ENCODE assay signal across 12 cellular contexts in the genomic region with DNA sequence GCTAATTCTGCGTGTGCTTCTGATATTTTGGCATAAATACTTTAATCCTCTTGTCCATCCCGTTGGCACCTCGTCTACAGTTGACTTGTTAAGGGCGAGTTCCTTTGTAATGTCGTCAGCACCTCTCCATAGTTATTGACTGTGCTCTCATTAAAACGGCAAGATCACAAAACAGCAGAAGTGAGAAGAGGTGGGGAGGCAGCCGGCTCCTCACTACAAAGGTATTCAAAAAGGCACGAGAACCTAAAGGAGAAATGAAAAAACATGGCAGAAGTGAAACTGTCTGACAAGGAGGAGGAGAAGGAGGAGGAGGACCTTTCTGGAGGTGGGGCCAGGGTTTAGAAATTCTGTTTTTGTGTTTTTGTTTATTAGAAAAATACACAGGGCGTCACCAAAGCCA.
DNase-seq lines count a peak whose midpoint lies in the region; ATAC-seq and TF ChIP-seq lines count a peak whose summit lies in the region.
"Had no signal": no experiment of that assay in that cellular context is flagged by ENCODE, and none has a peak within 500 bp of the region (broad histone marks: within the 10 kb centered on the region; RNA-seq: fewer than 3 reads in every experiment).

No MANE protein-coding gene starts in this region.

- H3K27me3 ChIP-seq in MG63: no peaks in the 10 kb centered on the region

- DNase-seq in GM10248 (ENCODE audit: extremely low spot score) (peak; percentile 73), OCI-LY7 (ENCODE audit: low spot score) (peak; percentile 92), HEK293T (ENCODE audit: extremely low spot score) (no peak), MG63 (no peak), type B pancreatic cell (ENCODE audit: extremely low spot score, unreplicated experiment) (no peak)
- DNase-seq: NCI-H1930, T-helper 9 cell had no signal

- H3K9me3 ChIP-seq in OCI-LY7 (ENCODE audit: low read length) (no peaks in the 10 kb centered on the region), MG63 (no peaks in the 10 kb centered on the region)
- H3K9me3 ChIP-seq: HAP-1 had no signal

- peak overlapping the region; percentile 47 for H3K4me3 ChIP-seq in OCI-LY7 (ENCODE audit: low read depth, low read length, poor library complexity, severe bottlenecking)
- no peak overlapping the region for H3K4me3 ChIP-seq in MG63
- H3K4me3 ChIP-seq: HAP-1 had no signal

- H3K27me3 Mint-ChIP-seq in type B pancreatic cell: peaks cover 10% of the 10 kb centered on the region
- H3K27me3 Mint-ChIP-seq: activated naive CD4-positive, alpha-beta T cell treated with anti-CD3 and anti-CD28 coated beads, Interleukin-2, amount 50 U/mL, for 24 hours had no signal

- peak overlapping the region; percentile 79 for H3K4me2 ChIP-seq in OCI-LY7 (ENCODE audit: low read length)

- H2AFZ ChIP-seq in OCI-LY7 (ENCODE audit: low read length): peak overlapping the region; percentile 84

- peaks cover 86% of the 10 kb centered on the region for H3K4me1 ChIP-seq in OCI-LY7 (ENCODE audit: insufficient read depth, low read length, poor library complexity, severe bottlenecking)

- H3K4me1 Mint-ChIP-seq in type B pancreatic cell (ENCODE audit: unreplicated experiment): peaks cover 24% of the 10 kb centered on the region
- H3K4me1 Mint-ChIP-seq: activated naive CD4-positive, alpha-beta T cell treated with anti-CD3 and anti-CD28 coated beads, Interleukin-2, amount 50 U/mL, for 24 hours had no signal

- POLR2A ChIA-PET in GM10248 (lab: Yijun Ruan, JAX): interaction anchor here (0.6 kb wide), 1 partner anchor 28 kb away, joined by 3 read pairs; no protein-coding TSS in a partner anchor
- POLR2A ChIA-PET in OCI-LY7 (lab: Charles Lee): interaction anchor here (0.7 to 5.4 kb wide), 16 partner anchors 8 to 232 kb away, joined by 3 to 80 read pairs (median 4); no protein-coding TSS in a partner anchor
- POLR2A ChIA-PET in HEK293T (lab: Yijun Ruan, JAX): no interaction called here

- CTCF ChIA-PET in GM10248 (lab: Yijun Ruan, JAX) (interaction anchor here (1.0 to 1.2 kb wide), 3 partner anchors 21 to 121 kb away, joined by 3 read pairs; no protein-coding TSS in a partner anchor), OCI-LY7 (lab: Charles Lee; ENCODE audit: unreplicated experiment) (interaction anchor here (0.7 to 1.0 kb wide), 2 partner anchors 13 to 259 kb away, joined by 3 read pairs; no protein-coding TSS in a partner anchor), HEK293T (lab: Yijun Ruan, JAX) (interaction anchor here (1.2 kb wide), 1 partner anchor 13 kb away, joined by 3 read pairs; no protein-coding TSS in a partner anchor)

- H3K36me3 Mint-ChIP-seq in type B pancreatic cell: no peaks in the 10 kb centered on the region
- H3K36me3 Mint-ChIP-seq: activated naive CD4-positive, alpha-beta T cell treated with anti-CD3 and anti-CD28 coated beads, Interleukin-2, amount 50 U/mL, for 24 hours had no signal

- peak; percentile 69 for ATAC-seq in GM19452 (IDR thresholded peaks at IDR 0.05; ENCODE audit: unreplicated experiment)
- peak; percentile 95 for ATAC-seq in HG03025 (IDR thresholded peaks at IDR 0.05; ENCODE audit: low FRiP score, unreplicated experiment)
- no peak for ATAC-seq in SK-N-SH treated with all-trans-retinoic acid at 6 μM for 48 hours

- no TSS peak for BruUV-seq in OCI-LY7 (replicated peaks; lab: Mats Ljungman, UMichigan)

- H3K9me2 ChIP-seq in OCI-LY7 (ENCODE audit: insufficient read depth, low read length): no peaks in the 10 kb centered on the region

- peak overlapping the region; percentile 92 for H3K27ac ChIP-seq in OCI-LY7 (ENCODE audit: low read depth, low read length, poor library complexity, severe bottlenecking)

- no peak overlapping the region for H3K4me3 Mint-ChIP-seq in type B pancreatic cell
- H3K4me3 Mint-ChIP-seq: activated naive CD4-positive, alpha-beta T cell treated with anti-CD3 and anti-CD28 coated beads, Interleukin-2, amount 50 U/mL, for 24 hours had no signal

- H3K27ac Mint-ChIP-seq in type B pancreatic cell: no peak overlapping the region
- H3K27ac Mint-ChIP-seq: activated naive CD4-positive, alpha-beta T cell treated with anti-CD3 and anti-CD28 coated beads, Interleukin-2, amount 50 U/mL, for 24 hours had no signal

- intact Hi-C loops in OCI-LY7 (cut with micrococcal nuclease; ENCODE audit: unreplicated experiment): loop anchor here (2.0 to 10.0 kb wide), 2 partner anchors 233 to 433 kb away; no protein-coding TSS in a partner anchor

- H4K20me1 ChIP-seq in OCI-LY7 (ENCODE audit: insufficient read depth, low read length): no peaks in the 10 kb centered on the region

- TF ChIP-seq CTCF in GM10248 (IDR thresholded peaks at IDR 0.05; ENCODE audit: control extremely low read depth, extremely low read depth, low read depth, missing control alignments): no peak
- TF ChIP-seq CTCF in OCI-LY7 (conservative IDR thresholded peaks at IDR 0.05; ENCODE audit: low read length): no peak
- no peak for TF ChIP-seq CTCF in type B pancreatic cell (conservative IDR thresholded peaks at IDR 0.05)

- no peaks in the 10 kb centered on the region for H3K36me3 ChIP-seq in OCI-LY7 (ENCODE audit: insufficient read depth, low read length)
- H3K36me3 ChIP-seq in MG63: no peaks in the 10 kb centered on the region
- H3K36me3 ChIP-seq: HAP-1 had no signal

- no peaks in the 10 kb centered on the region for H3K9me3 Mint-ChIP-seq in type B pancreatic cell
- H3K9me3 Mint-ChIP-seq: activated naive CD4-positive, alpha-beta T cell treated with anti-CD3 and anti-CD28 coated beads, Interleukin-2, amount 50 U/mL, for 24 hours had no signal

- H3K79me2 ChIP-seq in OCI-LY7 (ENCODE audit: insufficient read depth, low read depth, low read length): no peaks in the 10 kb centered on the region

TF ChIP-seq in HEK293T, 16 proteins besides CTCF, POLR2A, EP300 and RAD21:
- TF ChIP-seq FOXA1 (IDR thresholded peaks at IDR 0.05) (no peak), HDGF (IDR thresholded peaks at IDR 0.05; ENCODE audit: borderline replicate concordance) (no peak), FOXM1 (IDR thresholded peaks at IDR 0.05; ENCODE audit: borderline replicate concordance) (no peak), ELF4 (IDR thresholded peaks at IDR 0.05) (no peak), CTBP1 (IDR thresholded peaks at IDR 0.05; ENCODE audit: borderline replicate concordance) (no peak), L3MBTL2 (conservative IDR thresholded peaks at IDR 0.05) (no peak), NFRKB (IDR thresholded peaks at IDR 0.05) (no peak)
- TF ChIP-seq, protein P1, sequence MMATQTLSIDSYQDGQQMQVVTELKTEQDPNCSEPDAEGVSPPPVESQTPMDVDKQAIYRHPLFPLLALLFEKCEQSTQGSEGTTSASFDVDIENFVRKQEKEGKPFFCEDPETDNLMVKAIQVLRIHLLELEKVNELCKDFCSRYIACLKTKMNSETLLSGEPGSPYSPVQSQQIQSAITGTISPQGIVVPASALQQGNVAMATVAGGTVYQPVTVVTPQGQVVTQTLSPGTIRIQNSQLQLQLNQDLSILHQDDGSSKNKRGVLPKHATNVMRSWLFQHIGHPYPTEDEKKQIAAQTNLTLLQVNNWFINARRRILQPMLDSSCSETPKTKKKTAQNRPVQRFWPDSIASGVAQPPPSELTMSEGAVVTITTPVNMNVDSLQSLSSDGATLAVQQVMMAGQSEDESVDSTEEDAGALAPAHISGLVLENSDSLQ (IDR thresholded peaks at IDR 0.05): no peak

TF ChIP-seq in SK-N-SH treated with all-trans-retinoic acid at 6 μM for 48 hours, 23 proteins besides CTCF, POLR2A, EP300 and RAD21 (continues in another document):
- TF ChIP-seq GLIS3 (CRISPR knock-in tag; IDR thresholded peaks at IDR 0.05) (no peak), ESRRG (CRISPR knock-in tag; IDR thresholded peaks at IDR 0.05) (no peak), BACH2 (CRISPR knock-in tag; IDR thresholded peaks at IDR 0.05; ENCODE audit: borderline replicate concordance) (no peak), ZNF8 (CRISPR knock-in tag; IDR thresholded peaks at IDR 0.05) (no peak), TOX (CRISPR knock-in tag; IDR thresholded peaks at IDR 0.05; ENCODE audit: borderline replicate concordance) (no peak), ZNF70 (CRISPR knock-in tag; IDR thresholded peaks at IDR 0.05) (no peak), CSDC2 (CRISPR knock-in tag; IDR thresholded peaks at IDR 0.05) (no peak), RARB (CRISPR knock-in tag; IDR thresholded peaks at IDR 0.05) (no peak)
- TF ChIP-seq, protein P2, sequence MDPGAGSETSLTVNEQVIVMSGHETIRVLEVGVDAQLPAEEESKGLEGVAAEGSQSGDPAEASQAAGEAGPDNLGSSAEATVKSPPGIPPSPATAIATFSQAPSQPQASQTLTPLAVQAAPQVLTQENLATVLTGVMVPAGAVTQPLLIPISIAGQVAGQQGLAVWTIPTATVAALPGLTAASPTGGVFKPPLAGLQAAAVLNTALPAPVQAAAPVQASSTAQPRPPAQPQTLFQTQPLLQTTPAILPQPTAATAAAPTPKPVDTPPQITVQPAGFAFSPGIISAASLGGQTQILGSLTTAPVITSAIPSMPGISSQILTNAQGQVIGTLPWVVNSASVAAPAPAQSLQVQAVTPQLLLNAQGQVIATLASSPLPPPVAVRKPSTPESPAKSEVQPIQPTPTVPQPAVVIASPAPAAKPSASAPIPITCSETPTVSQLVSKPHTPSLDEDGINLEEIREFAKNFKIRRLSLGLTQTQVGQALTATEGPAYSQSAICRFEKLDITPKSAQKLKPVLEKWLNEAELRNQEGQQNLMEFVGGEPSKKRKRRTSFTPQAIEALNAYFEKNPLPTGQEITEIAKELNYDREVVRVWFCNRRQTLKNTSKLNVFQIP (CRISPR knock-in tag; IDR thresholded peaks at IDR 0.05; ENCODE audit: borderline replicate concordance, low read depth): no peak
- TF ChIP-seq, protein P3, sequence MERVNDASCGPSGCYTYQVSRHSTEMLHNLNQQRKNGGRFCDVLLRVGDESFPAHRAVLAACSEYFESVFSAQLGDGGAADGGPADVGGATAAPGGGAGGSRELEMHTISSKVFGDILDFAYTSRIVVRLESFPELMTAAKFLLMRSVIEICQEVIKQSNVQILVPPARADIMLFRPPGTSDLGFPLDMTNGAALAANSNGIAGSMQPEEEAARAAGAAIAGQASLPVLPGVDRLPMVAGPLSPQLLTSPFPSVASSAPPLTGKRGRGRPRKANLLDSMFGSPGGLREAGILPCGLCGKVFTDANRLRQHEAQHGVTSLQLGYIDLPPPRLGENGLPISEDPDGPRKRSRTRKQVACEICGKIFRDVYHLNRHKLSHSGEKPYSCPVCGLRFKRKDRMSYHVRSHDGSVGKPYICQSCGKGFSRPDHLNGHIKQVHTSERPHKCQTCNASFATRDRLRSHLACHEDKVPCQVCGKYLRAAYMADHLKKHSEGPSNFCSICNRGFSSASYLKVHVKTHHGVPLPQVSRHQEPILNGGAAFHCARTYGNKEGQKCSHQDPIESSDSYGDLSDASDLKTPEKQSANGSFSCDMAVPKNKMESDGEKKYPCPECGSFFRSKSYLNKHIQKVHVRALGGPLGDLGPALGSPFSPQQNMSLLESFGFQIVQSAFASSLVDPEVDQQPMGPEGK (CRISPR knock-in tag; IDR thresholded peaks at IDR 0.05; ENCODE audit: borderline replicate concordance): no peak

Comparison
In these comparisons a context has a peak if more than half of its experiments do, and no peak if none do; other contexts are left out.
1. DNase-seq: peak in GM10248 (single experiment) and OCI-LY7 (single experiment); none in HEK293T (single experiment), MG63 (single experiment) and type B pancreatic cell (single experiment).